8 cellular contexts compared by ENCODE assay signal in genomic region chr5:54311178-54311811, GRCh38. TPM values are rescaled to one million over a fixed set of nuclear protein-coding genes. Genes with fewer than 3 reads are reported as not detected.
DNase-seq lines count a peak whose midpoint lies in the region; ATAC-seq and TF ChIP-seq lines count a peak whose summit lies in the region.

No MANE protein-coding gene starts in this region.

- peak overlapping the region; percentile 96 for H2AFZ ChIP-seq in PC-9

- H3K9me2 ChIP-seq in PC-9 (ENCODE audit: insufficient read depth) = no peaks in the 10 kb centered on the region

- no peaks in the 10 kb centered on the region for H3K79me2 ChIP-seq in PC-9 (ENCODE audit: low read depth)

- DNase-seq in activated T-cell treated with anti-CD3 and anti-CD28 coated beads, Interleukin-2, amount 50 U/mL, for 24 hours = no peak
- DNase-seq in activated T-cell treated with anti-CD3 and anti-CD28 coated beads for 4 hours = no peak
- DNase-seq in PC-9 = peak in 1 of 2 experiments; percentile 39

- H3K4me3 Mint-ChIP-seq in activated T-cell treated with anti-CD3 and anti-CD28 coated beads, Interleukin-2, amount 50 U/mL, for 24 hours = peak overlapping the region; percentile 95

- BruUV-seq in PC-9 (replicated peaks; lab: Mats Ljungman, UMichigan) = no TSS peak

- H3K36me3 ChIP-seq in PC-9 (ENCODE audit: low read depth) (no peaks in the 10 kb centered on the region), duodenal mucosa (ENCODE audit: control insufficient read depth in 1 of 2, insufficient read depth in 2 of 2, low read length in 2 of 2) (no peaks in the 10 kb centered on the region), mucosa of rectum (ENCODE audit: control insufficient read depth in 2 of 2, insufficient read depth in 2 of 2, low read length in 2 of 2) (no peaks in the 10 kb centered on the region)

- peaks cover 14% of the 10 kb centered on the region for H3K36me3 Mint-ChIP-seq in activated T-cell treated with anti-CD3 and anti-CD28 coated beads, Interleukin-2, amount 50 U/mL, for 24 hours (ENCODE audit: low read depth)

- H3K4me2 ChIP-seq in PC-9 = peak overlapping the region; percentile 90

- H3K4me3 ChIP-seq in PC-9 (peak overlapping the region; percentile 65), duodenal mucosa (ENCODE audit: low read depth in 1 of 2, low read length in 2 of 2) (peak overlapping the region; percentile 94 to 97), mucosa of rectum (ENCODE audit: low read length in 2 of 2) (peak overlapping the region; percentile 93 to 95)

- H3K27ac Mint-ChIP-seq in activated T-cell treated with anti-CD3 and anti-CD28 coated beads, Interleukin-2, amount 50 U/mL, for 24 hours = peak overlapping the region; percentile 95

- H3K4me1 ChIP-seq in PC-9 (replicated peaks; ENCODE audit: insufficient read depth) (peaks cover 11% of the 10 kb centered on the region; the same call in 1 of the 2 replicates), duodenal mucosa (ENCODE audit: control insufficient read depth in 1 of 2, insufficient read depth in 2 of 2, low read length in 2 of 2) (peaks cover 30% of the 10 kb centered on the region in 2 donors), mucosa of rectum (ENCODE audit: control insufficient read depth in 2 of 2, insufficient read depth in 2 of 2, low read length in 2 of 2) (peaks cover 3 to 16% of the 10 kb centered on the region in 2 donors)

- H3K27me3 ChIP-seq in PC-9 (ENCODE audit: insufficient read depth, low read depth) = no peaks in the 10 kb centered on the region
- no peaks in the 10 kb centered on the region for H3K27me3 ChIP-seq in duodenal mucosa (ENCODE audit: control insufficient read depth in 1 of 2, insufficient read depth in 2 of 2, low read length in 2 of 2)
- no peaks in the 10 kb centered on the region for H3K27me3 ChIP-seq in mucosa of rectum (ENCODE audit: control insufficient read depth in 2 of 2, insufficient read depth in 2 of 2, low read length in 2 of 2)

- H3K9ac ChIP-seq in duodenal mucosa (ENCODE audit: low read depth in 1 of 2, low read length in 2 of 2) (peak overlapping the region; percentile 89 to 95), mucosa of rectum (ENCODE audit: low read depth in 1 of 2, low read length in 2 of 2) (peak overlapping the region; percentile 89 to 94)

- no peaks in the 10 kb centered on the region for H3K9me3 Mint-ChIP-seq in activated T-cell treated with anti-CD3 and anti-CD28 coated beads, Interleukin-2, amount 50 U/mL, for 24 hours

- CTCF ChIA-PET in PC-9 (lab: Charles Lee) = interaction anchor here (0.6 to 0.7 kb wide), 2 partner anchors 25 to 720 kb away, joined by 3 to 4 read pairs; no protein-coding TSS in a partner anchor

- TF ChIP-seq CTCF in PC-9 (conservative IDR thresholded peaks at IDR 0.05) = no peak

- ATAC-seq in GM21447 (IDR thresholded peaks at IDR 0.05; ENCODE audit: unreplicated experiment) (no peak), HG02852 (IDR thresholded peaks at IDR 0.05; ENCODE audit: unreplicated experiment) (no peak), GM21381 (IDR thresholded peaks at IDR 0.05; ENCODE audit: unreplicated experiment) (no peak)

- peaks cover 36% of the 10 kb centered on the region for H3K4me1 Mint-ChIP-seq in activated T-cell treated with anti-CD3 and anti-CD28 coated beads, Interleukin-2, amount 50 U/mL, for 24 hours (ENCODE audit: low read depth)

- peaks cover 6% of the 10 kb centered on the region for H3K27me3 Mint-ChIP-seq in activated T-cell treated with anti-CD3 and anti-CD28 coated beads, Interleukin-2, amount 50 U/mL, for 24 hours

- H3F3A ChIP-seq in PC-9 (ENCODE audit: insufficient read depth, low read depth) = no peaks in the 10 kb centered on the region

- POLR2A ChIA-PET in PC-9 (lab: Charles Lee; ENCODE audit: unreplicated experiment) = no interaction called here

- H3K9me3 ChIP-seq in PC-9 (ENCODE audit: insufficient read depth, low read depth) = no peaks in the 10 kb centered on the region
- no peaks in the 10 kb centered on the region for H3K9me3 ChIP-seq in duodenal mucosa (ENCODE audit: control insufficient read depth in 1 of 2, low read length in 2 of 2)
- H3K9me3 ChIP-seq in mucosa of rectum (ENCODE audit: control insufficient read depth in 2 of 2, low read length in 2 of 2) = no peaks in the 10 kb centered on the region

- no peak overlapping the region for H3K27ac ChIP-seq in PC-9
- H3K27ac ChIP-seq in duodenal mucosa (ENCODE audit: low read depth, low read length) = no peak overlapping the region
- peak overlapping the region; percentile 89 to 91 for H3K27ac ChIP-seq in mucosa of rectum (ENCODE audit: low read depth in 2 of 2, low read length in 2 of 2)

- H4K20me1 ChIP-seq in PC-9 (ENCODE audit: insufficient read depth) = no peaks in the 10 kb centered on the region

- intact Hi-C loops in PC-9 (cut with micrococcal nuclease; ENCODE audit: unreplicated experiment) = loop anchor here (10.0 kb wide), 1 partner anchor 204 kb away; the partner anchor contains the start of gene SNX18

RNA-seq across cellular contexts. Expression of gene ARL15, which starts 0.9 kb away (rescaled TPM):
- total RNA-seq in PC-9 (2021) = 0.33 and 0.50 TPM in 2 replicates

Comparison
In these comparisons a context has a peak if more than half of its experiments do, and no peak if none do; other contexts are left out.
1. H3K27ac ChIP-seq: peak in mucosa of rectum (2 of 2); none in PC-9 (single experiment) and duodenal mucosa (single experiment).
2. Peak in every context shown above with its lines, with median percentiles within 50 percentile points of each other: H3K4me3 ChIP-seq.